ENCODE assay signal across 1 cellular context in the genomic region with DNA sequence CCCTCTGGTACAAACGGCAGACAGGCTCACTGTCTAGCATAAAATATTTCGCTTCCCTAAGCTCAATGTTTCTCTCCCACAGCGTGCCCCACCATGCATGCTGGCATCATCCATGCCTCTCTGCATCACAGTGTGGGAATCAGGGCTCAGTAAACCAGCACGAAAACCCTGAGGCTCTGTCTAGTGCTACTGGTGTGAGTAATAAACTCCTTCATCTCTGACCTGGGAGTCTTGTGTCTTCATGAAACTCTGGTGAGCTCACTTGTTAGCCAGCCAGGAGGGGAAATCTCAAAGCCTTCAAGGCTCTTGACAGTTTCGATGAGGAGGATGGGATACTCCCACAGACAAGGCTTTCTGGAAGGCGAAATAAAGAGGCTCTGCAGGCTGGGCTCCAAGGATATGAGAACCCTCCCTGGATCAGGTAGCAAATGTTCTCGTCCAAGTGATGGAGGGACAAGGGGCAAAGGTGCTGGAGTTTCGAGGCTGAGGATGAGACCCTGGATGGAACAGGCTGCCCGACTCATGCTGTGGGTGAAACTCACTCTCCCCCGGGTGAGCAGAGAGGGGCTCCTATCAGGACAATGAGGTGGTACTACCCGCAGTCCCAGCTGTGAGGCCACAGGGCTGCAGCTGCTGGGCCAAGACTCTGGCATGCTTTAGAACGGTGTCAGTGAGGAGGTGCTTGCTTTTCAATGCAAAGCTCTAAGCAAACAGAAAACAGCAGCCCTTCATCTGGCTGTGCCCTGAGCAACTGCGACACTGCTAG.
TF ChIP-seq lines count a peak whose summit lies in the region.

No MANE protein-coding gene starts in this region.

TF ChIP-seq in WTC11, 78 proteins besides CTCF, POLR2A, EP300 and RAD21 (continued from another document):
- TF ChIP-seq, protein P1, sequence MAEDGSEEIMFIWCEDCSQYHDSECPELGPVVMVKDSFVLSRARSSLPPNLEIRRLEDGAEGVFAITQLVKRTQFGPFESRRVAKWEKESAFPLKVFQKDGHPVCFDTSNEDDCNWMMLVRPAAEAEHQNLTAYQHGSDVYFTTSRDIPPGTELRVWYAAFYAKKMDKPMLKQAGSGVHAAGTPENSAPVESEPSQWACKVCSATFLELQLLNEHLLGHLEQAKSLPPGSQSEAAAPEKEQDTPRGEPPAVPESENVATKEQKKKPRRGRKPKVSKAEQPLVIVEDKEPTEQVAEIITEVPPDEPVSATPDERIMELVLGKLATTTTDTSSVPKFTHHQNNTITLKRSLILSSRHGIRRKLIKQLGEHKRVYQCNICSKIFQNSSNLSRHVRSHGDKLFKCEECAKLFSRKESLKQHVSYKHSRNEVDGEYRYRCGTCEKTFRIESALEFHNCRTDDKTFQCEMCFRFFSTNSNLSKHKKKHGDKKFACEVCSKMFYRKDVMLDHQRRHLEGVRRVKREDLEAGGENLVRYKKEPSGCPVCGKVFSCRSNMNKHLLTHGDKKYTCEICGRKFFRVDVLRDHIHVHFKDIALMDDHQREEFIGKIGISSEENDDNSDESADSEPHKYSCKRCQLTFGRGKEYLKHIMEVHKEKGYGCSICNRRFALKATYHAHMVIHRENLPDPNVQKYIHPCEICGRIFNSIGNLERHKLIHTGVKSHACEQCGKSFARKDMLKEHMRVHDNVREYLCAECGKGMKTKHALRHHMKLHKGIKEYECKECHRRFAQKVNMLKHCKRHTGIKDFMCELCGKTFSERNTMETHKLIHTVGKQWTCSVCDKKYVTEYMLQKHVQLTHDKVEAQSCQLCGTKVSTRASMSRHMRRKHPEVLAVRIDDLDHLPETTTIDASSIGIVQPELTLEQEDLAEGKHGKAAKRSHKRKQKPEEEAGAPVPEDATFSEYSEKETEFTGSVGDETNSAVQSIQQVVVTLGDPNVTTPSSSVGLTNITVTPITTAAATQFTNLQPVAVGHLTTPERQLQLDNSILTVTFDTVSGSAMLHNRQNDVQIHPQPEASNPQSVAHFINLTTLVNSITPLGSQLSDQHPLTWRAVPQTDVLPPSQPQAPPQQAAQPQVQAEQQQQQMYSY (CRISPR knock-in tag; IDR thresholded peaks at IDR 0.05), result no peak
- TF ChIP-seq, protein P2, sequence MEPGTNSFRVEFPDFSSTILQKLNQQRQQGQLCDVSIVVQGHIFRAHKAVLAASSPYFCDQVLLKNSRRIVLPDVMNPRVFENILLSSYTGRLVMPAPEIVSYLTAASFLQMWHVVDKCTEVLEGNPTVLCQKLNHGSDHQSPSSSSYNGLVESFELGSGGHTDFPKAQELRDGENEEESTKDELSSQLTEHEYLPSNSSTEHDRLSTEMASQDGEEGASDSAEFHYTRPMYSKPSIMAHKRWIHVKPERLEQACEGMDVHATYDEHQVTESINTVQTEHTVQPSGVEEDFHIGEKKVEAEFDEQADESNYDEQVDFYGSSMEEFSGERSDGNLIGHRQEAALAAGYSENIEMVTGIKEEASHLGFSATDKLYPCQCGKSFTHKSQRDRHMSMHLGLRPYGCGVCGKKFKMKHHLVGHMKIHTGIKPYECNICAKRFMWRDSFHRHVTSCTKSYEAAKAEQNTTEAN (CRISPR knock-in tag; IDR thresholded peaks at IDR 0.05), result no peak
